In genomic region chr16:22300427-22301071, GRCh38 we compare ENCODE assay signal across 8 cellular contexts. TPM values are rescaled to one million over a fixed set of nuclear protein-coding genes. Genes with fewer than 3 reads are reported as not detected.
DNase-seq lines count a peak whose midpoint lies in the region; ATAC-seq and TF ChIP-seq lines count a peak whose summit lies in the region.

No MANE protein-coding gene starts in this region.

- no peak for TF ChIP-seq POLR2A in uterus (IDR thresholded peaks at IDR 0.05)

- DNase-seq in NCI-H1092 treated with DMSO at 0.1 percent for 48 hours (lab: John Stamatoyannopoulos, UW): peak; percentile 15
- DNase-seq in NCI-H1092 (lab: John Stamatoyannopoulos, UW): no peak
- peak; percentile 59 for DNase-seq in NCI-H1694 (lab: John Stamatoyannopoulos, UW)
- peak; percentile 38 for DNase-seq in activated CD4-positive, alpha-beta T cell treated with anti-CD3 and anti-CD28 coated beads, Interleukin-2, amount 50 U/mL, for 1 hour
- DNase-seq in endothelial cell (ENCODE audit: low spot score): peak; percentile 59
- DNase-seq in myocyte (ENCODE audit: low read depth): peak; percentile 92
- no peak for DNase-seq in uterus

- no peak overlapping the region for H3K4me3 Mint-ChIP-seq in endothelial cell (ENCODE audit: unreplicated experiment)

- H3K4me1 Mint-ChIP-seq in endothelial cell (ENCODE audit: unreplicated experiment): peaks cover 6% of the 10 kb centered on the region

- no peak overlapping the region for H3K27ac ChIP-seq in uterus

- ATAC-seq in GM19452 (IDR thresholded peaks at IDR 0.05; ENCODE audit: unreplicated experiment): no peak

- peaks cover 17% of the 10 kb centered on the region for H3K27me3 Mint-ChIP-seq in endothelial cell (ENCODE audit: unreplicated experiment)

- H3K36me3 ChIP-seq in uterus: no peaks in the 10 kb centered on the region

- H3K9me3 Mint-ChIP-seq in endothelial cell (ENCODE audit: unreplicated experiment): no peaks in the 10 kb centered on the region

- no peaks in the 10 kb centered on the region for H3K27me3 ChIP-seq in uterus

- TF ChIP-seq CTCF in endothelial cell (IDR thresholded peaks at IDR 0.05; ENCODE audit: unreplicated experiment) (peak; percentile 16), uterus (IDR thresholded peaks at IDR 0.05) (peak in 3 of 4 experiments; percentile 21 to 26 (median 25))

- H3K27ac Mint-ChIP-seq in endothelial cell (ENCODE audit: unreplicated experiment): no peak overlapping the region

- H3K9me3 ChIP-seq in uterus: no peaks in the 10 kb centered on the region

- no peak overlapping the region for H3K4me3 ChIP-seq in uterus

- H3K4me1 ChIP-seq in uterus: no peaks in the 10 kb centered on the region

- peaks cover 20% of the 10 kb centered on the region for H3K36me3 Mint-ChIP-seq in endothelial cell (ENCODE audit: low read depth, unreplicated experiment)

- intact Hi-C loops in uterus (cut with DNase I; ENCODE audit: low total_unique reads): no loop called here

RNA-seq across cellular contexts. Expression of gene POLR3E, which starts 3.3 kb away (rescaled TPM):
- total RNA-seq in endothelial cell (ENCODE audit: unreplicated experiment) (47.3 TPM), myocyte (47.2 and 51.4 TPM in 2 replicates), uterus (100 to 1,000 TPM in 1 of 4 donors, 10 to 100 TPM in 3; 45.1 to 179 (median 64.5) TPM)
- polyA plus RNA-seq in myocyte (2012): 34.6 TPM

Comparison
In these comparisons a context has a peak if more than half of its experiments do, and no peak if none do; other contexts are left out.
1. DNase-seq: peak in NCI-H1092 treated with DMSO at 0.1 percent for 48 hours (single experiment), NCI-H1694 (single experiment), activated CD4-positive, alpha-beta T cell treated with anti-CD3 and anti-CD28 coated beads, Interleukin-2, amount 50 U/mL, for 1 hour (single experiment), endothelial cell (single experiment) and myocyte (single experiment); none in NCI-H1092 (single experiment) and uterus (0 of 2).